In genomic region chr17:48173191-48173590, GRCh38 we compare ENCODE assay signal across 24 cellular contexts.
"Had no signal": no experiment of that assay in that cellular context is flagged by ENCODE, and none has a peak within 500 bp of the region (broad histone marks: within the 10 kb centered on the region; RNA-seq: fewer than 3 reads in every experiment).

No MANE protein-coding gene starts in this region.

- H3K9me3 ChIP-seq: left lung, neutrophil, ovary, psoas muscle, tibial artery had no signal

- H3K27ac Mint-ChIP-seq: activated naive CD4-positive, alpha-beta T cell treated with anti-CD3 and anti-CD28 coated beads, Interleukin-2, amount 10 ng/mL, durations not matched to agents 7 days and 5 days; nephron; stimulated activated naive CD8-positive, alpha-beta T cell treated with anti-CD3 and anti-CD28 coated beads, Interleukin-15, Interleukin-2, amounts not matched to agents 100 ng/mL and 50 ng/mL, for 24 hours had no signal

- H3K4me1 ChIP-seq: left lung, psoas muscle had no signal

- H3K9me3 Mint-ChIP-seq: activated naive CD4-positive, alpha-beta T cell treated with anti-CD3 and anti-CD28 coated beads, Interleukin-2, amount 10 ng/mL, durations not matched to agents 7 days and 5 days; activated T-cell treated with anti-CD3 and anti-CD28 coated beads, Interleukin-2, amount 50 U/mL, for 4 hours; central memory CD8-positive, alpha-beta T cell; nephron; stimulated activated naive CD8-positive, alpha-beta T cell treated with anti-CD3 and anti-CD28 coated beads, Interleukin-15, Interleukin-2, amounts not matched to agents 100 ng/mL and 50 ng/mL, for 24 hours had no signal

- DNase-seq: activated CD4-positive, alpha-beta T cell treated with anti-CD3 and anti-CD28 coated beads for 1 hour; activated CD4-positive, alpha-beta T cell treated with anti-CD3 and anti-CD28 coated beads, Interleukin-2, amount 50 U/mL, for 4 hours; activated CD8-positive, alpha-beta memory T cell treated with anti-CD3 and anti-CD28 coated beads for 24 hours; activated CD8-positive, alpha-beta memory T cell treated with anti-CD3 and anti-CD28 coated beads, Interleukin-2, amount 50 U/mL, for 4 hours; activated effector memory CD4-positive, alpha-beta T cell treated with Interleukin-2 at 50 U/mL for 16 hours; activated naive CD4-positive, alpha-beta T cell treated with anti-CD3 and anti-CD28 coated beads, Interleukin-2, amount 10 ng/mL, durations not matched to agents 7 days and 5 days; activated T-cell treated with anti-CD3 and anti-CD28 coated beads, Interleukin-2, amount 50 U/mL, for 4 hours; effector memory CD4-positive, alpha-beta T cell; foreskin melanocyte; kidney glomerular epithelial cell; left lung; ovary; psoas muscle; right cardiac atrium; stimulated activated CD4-positive, alpha-beta T cell treated with anti-CD3 and anti-CD28 coated beads, Interleukin-12 subunit alpha, Interleukin-12 subunit beta, amount 100 ng/mL, for 4 hours; stimulated activated CD4-positive, alpha-beta T cell treated with anti-CD3 and anti-CD28 coated beads, Interleukin-4, amount 100 ng/mL, for 4 hours; T-helper 1 cell; T-helper 9 cell; tibial artery had no signal

- H3K36me3 ChIP-seq: left lung, neutrophil, ovary, tibial artery had no signal

- ATAC-seq: activated T-cell treated with anti-CD3 and anti-CD28 coated beads, Interleukin-2, amount 50 U/mL, for 4 hours; left lung; psoas muscle; right cardiac atrium had no signal

- H3K27ac ChIP-seq: left lung, neutrophil, ovary, psoas muscle, tibial artery had no signal

- H3K27me3 Mint-ChIP-seq: activated naive CD4-positive, alpha-beta T cell treated with anti-CD3 and anti-CD28 coated beads, Interleukin-2, amount 10 ng/mL, durations not matched to agents 7 days and 5 days; central memory CD8-positive, alpha-beta T cell; stimulated activated naive CD8-positive, alpha-beta T cell treated with anti-CD3 and anti-CD28 coated beads, Interleukin-15, Interleukin-2, amounts not matched to agents 100 ng/mL and 50 ng/mL, for 24 hours had no signal

- H3K27me3 ChIP-seq: left lung, ovary had no signal

- H3K4me3 Mint-ChIP-seq: activated naive CD4-positive, alpha-beta T cell treated with anti-CD3 and anti-CD28 coated beads, Interleukin-2, amount 10 ng/mL, durations not matched to agents 7 days and 5 days; activated T-cell treated with anti-CD3 and anti-CD28 coated beads, Interleukin-2, amount 50 U/mL, for 4 hours; central memory CD8-positive, alpha-beta T cell; nephron; stimulated activated naive CD8-positive, alpha-beta T cell treated with anti-CD3 and anti-CD28 coated beads, Interleukin-15, Interleukin-2, amounts not matched to agents 100 ng/mL and 50 ng/mL, for 24 hours had no signal

- H3K4me3 ChIP-seq: left lung, lung, ovary, psoas muscle, tibial artery had no signal
